ENCODE assay signal across 7 cellular contexts in the genomic region with DNA sequence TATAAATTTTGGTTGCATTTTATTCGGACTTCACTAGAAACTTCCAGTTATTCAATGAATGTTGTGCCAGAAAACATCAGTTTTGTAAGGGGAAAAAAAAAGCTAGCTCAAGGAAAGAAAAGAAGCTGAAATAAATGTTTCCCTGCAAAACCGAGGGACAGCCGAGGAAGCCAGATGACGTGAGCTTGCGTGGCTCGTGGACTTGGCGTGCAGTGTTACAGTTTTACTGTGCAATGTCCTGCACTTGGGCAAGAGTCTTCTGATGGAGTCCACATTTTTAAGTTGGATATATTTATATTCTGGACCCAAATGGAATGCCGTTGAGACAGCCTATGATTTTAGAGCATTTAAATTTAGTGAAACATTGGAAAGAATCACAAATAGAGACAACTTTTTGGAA.
DNase-seq lines count a peak whose midpoint lies in the region; ATAC-seq, FAIRE-seq and TF ChIP-seq lines count a peak whose summit lies in the region.
"Not testable (repeated sequence)": the region's sequence is repeated elsewhere in the genome, so short reads cannot be mapped to it uniquely, and the experiment has no call there.

No MANE protein-coding gene starts in this region.

- FAIRE-seq in GM12892 (lab: Jason Lieb, UNC) (peak; percentile 44), colon (lab: Jason Lieb, UNC) (peak; percentile 75)

- peak overlapping the region; percentile 48 for H3K4me2 ChIP-seq in fibroblast of lung (ENCODE audit: extremely low read depth, insufficient read depth, low read length)

- TF ChIP-seq EP300 in suprapubic skin (IDR thresholded peaks at IDR 0.05), result not testable (repeated sequence)

- not testable (repeated sequence) for H3K9ac ChIP-seq in fibroblast of lung (ENCODE audit: insufficient read depth, low read length)

- not testable (repeated sequence) for H3K27me3 Mint-ChIP-seq in nephron (ENCODE audit: low read depth)

- H3K36me3 ChIP-seq in fibroblast of lung (ENCODE audit: control insufficient read depth, insufficient read depth, low read length); suprapubic skin: not testable (repeated sequence)

- H3K9me3 Mint-ChIP-seq in nephron, result not testable (repeated sequence)

- peaks cover 39% of the 10 kb centered on the region for H3K4me1 Mint-ChIP-seq in nephron

- H3K4me1 ChIP-seq in fibroblast of lung (ENCODE audit: control insufficient read depth, extremely low read depth, insufficient read depth, low read length); suprapubic skin: not testable (repeated sequence)

- not testable (repeated sequence) for DNase-seq in GM12892 (ENCODE audit: insufficient read length)
- DNase-seq in activated effector memory CD4-positive, alpha-beta T cell treated with anti-CD3 and anti-CD28 coated beads, Interleukin-2, amount 50 U/mL, for 16 hours, result peak; percentile 9
- DNase-seq in fibroblast of lung (ENCODE audit: low read depth in 2 of 2) (peak in 1 of 2 donors; percentile 69), Right ventricle myocardium superior (peak; percentile 39), suprapubic skin (ENCODE audit: low spot score in 2 of 2) (peak; percentile 63 to 74)

- not testable (repeated sequence) for H3K27me3 ChIP-seq in fibroblast of lung (ENCODE audit: control insufficient read depth, insufficient read depth, low read length); suprapubic skin

- WGBS in suprapubic skin, result 70% methylated on average over 8 of the region's 8 CpGs

- TF ChIP-seq CTCF in fibroblast of lung (conservative IDR thresholded peaks at IDR 0.05 in 1 of 2, IDR thresholded peaks at IDR 0.05 in 1 of 2; ENCODE audit: low read depth in 1 of 2, low read length in 2 of 2); nephron (IDR thresholded peaks at IDR 0.05; ENCODE audit: unreplicated experiment in 3 of 3); suprapubic skin (IDR thresholded peaks at IDR 0.05): not testable (repeated sequence)

- H3K27ac Mint-ChIP-seq in nephron, result peak overlapping the region in 2 of 3 experiments; percentile 3 to 11

- H3K79me2 ChIP-seq in fibroblast of lung (ENCODE audit: control insufficient read depth, insufficient read depth, low read length), result not testable (repeated sequence)

- not testable (repeated sequence) for H3K36me3 Mint-ChIP-seq in nephron (ENCODE audit: low read depth)

- H3K4me3 Mint-ChIP-seq in nephron, result not testable (repeated sequence)

- not testable (repeated sequence) for ATAC-seq in Right ventricle myocardium superior (ENCODE audit: poor library complexity)

- not testable (repeated sequence) for H3K9me3 ChIP-seq in fibroblast of lung (ENCODE audit: control insufficient read depth, insufficient read depth, low read depth, low read length); suprapubic skin

- not testable (repeated sequence) for H3K27ac ChIP-seq in fibroblast of lung (ENCODE audit: insufficient read depth, low read length); suprapubic skin

- TF ChIP-seq POLR2A in GM12892 (IDR thresholded peaks at IDR 0.05; ENCODE audit: low read depth, low read length); suprapubic skin (IDR thresholded peaks at IDR 0.05): not testable (repeated sequence)

- not testable (repeated sequence) for H3K4me3 ChIP-seq in fibroblast of lung (replicated peaks in 1 of 4; ENCODE audit: control extremely low read depth in 1 of 4, insufficient read depth in 1 of 4, low read depth in 3 of 4, low read length in 4 of 4); suprapubic skin

- H4K20me1 ChIP-seq in fibroblast of lung (ENCODE audit: control insufficient read depth, extremely low read depth, insufficient read depth, low read length), result not testable (repeated sequence)

- intact Hi-C loops in Right ventricle myocardium superior (cut with DNase I), result not testable (repeated sequence)

- not testable (repeated sequence) for H2AFZ ChIP-seq in fibroblast of lung (ENCODE audit: low read length)
